Comparison of ENCODE assay signal across 1 cellular context in the genomic region with DNA sequence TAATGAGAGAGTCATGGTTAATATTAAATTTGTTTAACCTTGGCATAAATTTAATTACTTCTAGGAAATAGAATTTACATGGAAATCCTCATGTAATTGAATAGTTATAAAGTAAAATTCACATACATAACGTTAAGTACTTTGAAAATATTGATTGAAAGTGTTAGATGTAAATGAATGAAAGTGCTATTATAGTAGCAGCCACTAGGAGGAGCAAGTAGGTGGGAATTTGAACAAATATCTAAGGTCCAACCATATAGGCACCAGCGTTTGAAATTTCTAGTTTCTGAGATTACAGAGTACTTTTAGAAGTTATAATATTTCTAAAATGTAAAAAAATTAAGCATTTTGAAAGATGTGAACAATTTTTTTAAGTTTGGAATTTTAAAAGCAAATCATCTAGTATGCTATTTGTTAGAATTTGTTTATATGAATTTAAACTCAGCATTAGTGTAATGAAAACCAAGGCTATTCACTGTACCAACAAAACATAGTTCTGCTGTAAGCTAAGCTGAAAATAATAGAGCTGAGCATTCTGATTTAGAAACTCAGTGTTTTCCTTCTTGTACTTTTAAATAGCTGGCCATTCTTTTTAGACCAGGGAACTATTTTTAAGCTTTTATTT.
TF ChIP-seq lines count a peak whose summit lies in the region.

No MANE protein-coding gene starts in this region.

TF ChIP-seq in HCT116, 20 proteins besides CTCF, POLR2A, EP300 and RAD21 (continued from another document):
- no peak for TF ChIP-seq SRF (IDR thresholded peaks at IDR 0.05; ENCODE audit: low read depth)
- no peak for TF ChIP-seq FOSL1 (IDR thresholded peaks at IDR 0.05; ENCODE audit: low read depth)
- TF ChIP-seq POLR2AphosphoS5 (IDR thresholded peaks at IDR 0.05; ENCODE audit: low read depth, low read length) = no peak
- TF ChIP-seq YY1 (IDR thresholded peaks at IDR 0.05; ENCODE audit: extremely low read depth, insufficient replicate concordance, low read depth, low read length) = no peak
- no peak for TF ChIP-seq SP1 (IDR thresholded peaks at IDR 0.05; ENCODE audit: low read depth)
- TF ChIP-seq ZFX (IDR thresholded peaks at IDR 0.05) = no peak
- TF ChIP-seq, protein P1, sequence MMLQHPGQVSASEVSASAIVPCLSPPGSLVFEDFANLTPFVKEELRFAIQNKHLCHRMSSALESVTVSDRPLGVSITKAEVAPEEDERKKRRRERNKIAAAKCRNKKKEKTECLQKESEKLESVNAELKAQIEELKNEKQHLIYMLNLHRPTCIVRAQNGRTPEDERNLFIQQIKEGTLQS (IDR thresholded peaks at IDR 0.05) = no peak
- no peak for TF ChIP-seq EGR1 (IDR thresholded peaks at IDR 0.05; ENCODE audit: low read depth)
- no peak for TF ChIP-seq TCF7L2 (IDR thresholded peaks at IDR 0.05; ENCODE audit: borderline replicate concordance, extremely low read depth, insufficient read depth, insufficient read length)
- TF ChIP-seq JUND (IDR thresholded peaks at IDR 0.05) = no peak
- no peak for TF ChIP-seq ZNF274 (IDR thresholded peaks at IDR 0.05; ENCODE audit: low read depth, low read length)
- no peak for TF ChIP-seq ELF1 (IDR thresholded peaks at IDR 0.05; ENCODE audit: borderline replicate concordance, low read depth)
- no peak for TF ChIP-seq CBX3 (IDR thresholded peaks at IDR 0.05; ENCODE audit: low read depth)
- no peak for TF ChIP-seq REST (IDR thresholded peaks at IDR 0.05; ENCODE audit: low read depth)
- TF ChIP-seq MAX (IDR thresholded peaks at IDR 0.05) = no peak
- TF ChIP-seq CEBPB (IDR thresholded peaks at IDR 0.05; ENCODE audit: low read depth) = no peak
- TF ChIP-seq SIN3A (IDR thresholded peaks at IDR 0.05; ENCODE audit: low read depth) = no peak
- no peak for TF ChIP-seq EZH2 (IDR thresholded peaks at IDR 0.05)
